ENCODE assay signal across 14 cellular contexts in genomic region chr10:3554121-3554522, GRCh38.
A peak's percentile ranks its signal among the peaks of the same experiment; 100 is the strongest.
DNase-seq lines count a peak whose midpoint lies in the region; ATAC-seq and TF ChIP-seq lines count a peak whose summit lies in the region.
"Had no signal": no experiment of that assay in that cellular context is flagged by ENCODE, and none has a peak within 500 bp of the region (broad histone marks: within the 10 kb centered on the region; RNA-seq: fewer than 3 reads in every experiment).

No MANE protein-coding gene starts in this region.

- TF ChIP-seq CTCF in neutrophil (IDR thresholded peaks at IDR 0.05) = no peak
- TF ChIP-seq CTCF in PC-3 (conservative IDR thresholded peaks at IDR 0.05; ENCODE audit: low read depth, low read length) = no peak

- H3K36me3 ChIP-seq in CD8-positive, alpha-beta memory T cell (ENCODE audit: insufficient read depth, low read length) = no peaks in the 10 kb centered on the region
- H3K36me3 ChIP-seq in MG63 (no peaks in the 10 kb centered on the region), neutrophil (no peaks in the 10 kb centered on the region), PC-3 (ENCODE audit: low read depth, low read length) (no peaks in the 10 kb centered on the region)
- H3K36me3 ChIP-seq: gastroesophageal sphincter had no signal

- POLR2A ChIA-PET in CD8-positive, alpha-beta memory T cell (lab: Charles Lee) = no interaction called here
- POLR2A ChIA-PET in PC-3 (lab: Charles Lee; ENCODE audit: unreplicated experiment) = no interaction called here

- no peak for DNase-seq in CD8-positive, alpha-beta memory T cell
- DNase-seq in MG63 (peak; percentile 18), PC-3 (no peak)
- no peak for DNase-seq in central memory CD8-positive, alpha-beta T cell (ENCODE audit: low spot score in 2 of 2)
- DNase-seq: activated CD8-positive, alpha-beta memory T cell treated with anti-CD3 and anti-CD28 coated beads for 24 hours; endodermal cell; NCI-H1436 treated with DMSO at 0.1 percent for 48 hours; SHP77; stimulated activated CD4-positive, alpha-beta T cell treated with anti-CD3 and anti-CD28 coated beads, Interleukin-4, amount 100 ng/mL, for 4 hours had no signal

- H3K4me2 ChIP-seq in PC-3 (ENCODE audit: low read length) = no peak overlapping the region

- H3K4me3 ChIP-seq in CD8-positive, alpha-beta memory T cell (ENCODE audit: low read length) = no peak overlapping the region
- H3K4me3 ChIP-seq in MG63 = no peak overlapping the region
- H3K4me3 ChIP-seq in neutrophil (ENCODE audit: low read depth in 1 of 2, low read length in 1 of 2) = peak overlapping the region; percentile 55 to 56
- H3K4me3 ChIP-seq in PC-3 (ENCODE audit: low read length) = no peak overlapping the region
- H3K4me3 ChIP-seq: gastroesophageal sphincter, K562 had no signal

- H2AFZ ChIP-seq in PC-3 (ENCODE audit: low read length) = no peak overlapping the region

- no peaks in the 10 kb centered on the region for H3K79me2 ChIP-seq in PC-3 (ENCODE audit: low read length)

- ATAC-seq in central memory CD8-positive, alpha-beta T cell (replicated peaks; ENCODE audit: extremely low read depth, poor library complexity, severe bottlenecking) = peak; percentile 19
- ATAC-seq in GM19351 (IDR thresholded peaks at IDR 0.05; ENCODE audit: unreplicated experiment) (no peak), GM21360 (IDR thresholded peaks at IDR 0.05; ENCODE audit: unreplicated experiment) (no peak), PC-3 (no peak)
- ATAC-seq: gastroesophageal sphincter, K562 had no signal

- CTCF ChIA-PET in CD8-positive, alpha-beta memory T cell (lab: Charles Lee) = no interaction called here
- CTCF ChIA-PET in PC-3 (lab: Charles Lee) = no interaction called here

- H3K9me3 ChIP-seq in CD8-positive, alpha-beta memory T cell (ENCODE audit: low read length) = no peaks in the 10 kb centered on the region
- H3K9me3 ChIP-seq in MG63 = no peaks in the 10 kb centered on the region
- no peaks in the 10 kb centered on the region for H3K9me3 ChIP-seq in neutrophil
- H3K9me3 ChIP-seq in PC-3 (ENCODE audit: low read length) = no peaks in the 10 kb centered on the region
- H3K9me3 ChIP-seq: gastroesophageal sphincter had no signal

- H3K4me3 Mint-ChIP-seq in CD8-positive, alpha-beta memory T cell = peak overlapping the region in 6 of 7 donors; percentile 52 to 89 (median 67)
- H3K4me3 Mint-ChIP-seq in central memory CD8-positive, alpha-beta T cell = peak overlapping the region; percentile 50
- H3K4me3 Mint-ChIP-seq: endodermal cell had no signal

- H3K4me1 Mint-ChIP-seq in CD8-positive, alpha-beta memory T cell = peaks cover 17 to 29% (median 24%) of the 10 kb centered on the region in 3 donors
- H3K4me1 Mint-ChIP-seq in central memory CD8-positive, alpha-beta T cell = peaks cover 23% of the 10 kb centered on the region
- H3K4me1 Mint-ChIP-seq: endodermal cell had no signal

- H3K27me3 Mint-ChIP-seq in CD8-positive, alpha-beta memory T cell = peaks cover 0 to 3% of the 10 kb centered on the region in 2 donors
- H3K27me3 Mint-ChIP-seq in central memory CD8-positive, alpha-beta T cell = peaks cover 6% of the 10 kb centered on the region

- no peaks in the 10 kb centered on the region for H4K20me1 ChIP-seq in PC-3 (ENCODE audit: low read length)

- no peak overlapping the region for H3K9ac ChIP-seq in PC-3 (ENCODE audit: low read length)

- H3K27ac ChIP-seq in CD8-positive, alpha-beta memory T cell (ENCODE audit: low read depth, low read length) = no peak overlapping the region
- H3K27ac ChIP-seq in neutrophil (peak overlapping the region; percentile 71), PC-3 (ENCODE audit: low read length) (no peak overlapping the region)
- H3K27ac ChIP-seq: gastroesophageal sphincter had no signal

- H3K4me1 ChIP-seq in CD8-positive, alpha-beta memory T cell (ENCODE audit: insufficient read depth, low read length) = peaks cover 7% of the 10 kb centered on the region
- peaks cover 8 to 9% of the 10 kb centered on the region in 2 experiments for H3K4me1 ChIP-seq in neutrophil (ENCODE audit: control insufficient read depth in 1 of 2, insufficient read depth in 1 of 2, low read depth in 1 of 2, low read length in 1 of 2)
- peaks cover 2% of the 10 kb centered on the region for H3K4me1 ChIP-seq in PC-3 (ENCODE audit: insufficient read depth, low read length)
- H3K4me1 ChIP-seq: gastroesophageal sphincter had no signal

- H3F3A ChIP-seq in PC-3 (ENCODE audit: low read length, unreplicated experiment) = no peaks in the 10 kb centered on the region

- H3K27ac Mint-ChIP-seq in CD8-positive, alpha-beta memory T cell = peak overlapping the region in 6 of 8 donors; percentile 64 to 85 (median 80)
- H3K27ac Mint-ChIP-seq in central memory CD8-positive, alpha-beta T cell (ENCODE audit: low read depth) = peak overlapping the region; percentile 17
- H3K27ac Mint-ChIP-seq: endodermal cell had no signal

- no TSS peak for BruUV-seq in PC-3 (replicated peaks; lab: Mats Ljungman, UMichigan)

- no peaks in the 10 kb centered on the region for H3K27me3 ChIP-seq in CD8-positive, alpha-beta memory T cell (ENCODE audit: insufficient read depth, low read length, poor library complexity, severe bottlenecking)
- H3K27me3 ChIP-seq in MG63 (no peaks in the 10 kb centered on the region), neutrophil (no peaks in the 10 kb centered on the region), PC-3 (ENCODE audit: low read length) (no peaks in the 10 kb centered on the region)
- H3K27me3 ChIP-seq: gastroesophageal sphincter had no signal

- H3K9me2 ChIP-seq in PC-3 (replicated peaks; ENCODE audit: low read length) = no peaks in the 10 kb centered on the region

- H3K9me3 Mint-ChIP-seq in CD8-positive, alpha-beta memory T cell = no peaks in the 10 kb centered on the region
- no peaks in the 10 kb centered on the region for H3K9me3 Mint-ChIP-seq in central memory CD8-positive, alpha-beta T cell
- H3K9me3 Mint-ChIP-seq: endodermal cell had no signal

- intact Hi-C loops in PC-3 (cut with micrococcal nuclease) = no loop called here

- H3K36me3 Mint-ChIP-seq in CD8-positive, alpha-beta memory T cell = no peaks in the 10 kb centered on the region
- H3K36me3 Mint-ChIP-seq in central memory CD8-positive, alpha-beta T cell (ENCODE audit: insufficient read depth) = no peaks in the 10 kb centered on the region

Comparison
In these comparisons a context has a peak if more than half of its experiments do, and no peak if none do; other contexts are left out.
1. H3K4me3 ChIP-seq: peak in neutrophil (2 of 2); none in CD8-positive, alpha-beta memory T cell (single experiment), MG63 (single experiment) and PC-3 (single experiment).